ENCODE assay signal across 1 cellular context in the genomic region with DNA sequence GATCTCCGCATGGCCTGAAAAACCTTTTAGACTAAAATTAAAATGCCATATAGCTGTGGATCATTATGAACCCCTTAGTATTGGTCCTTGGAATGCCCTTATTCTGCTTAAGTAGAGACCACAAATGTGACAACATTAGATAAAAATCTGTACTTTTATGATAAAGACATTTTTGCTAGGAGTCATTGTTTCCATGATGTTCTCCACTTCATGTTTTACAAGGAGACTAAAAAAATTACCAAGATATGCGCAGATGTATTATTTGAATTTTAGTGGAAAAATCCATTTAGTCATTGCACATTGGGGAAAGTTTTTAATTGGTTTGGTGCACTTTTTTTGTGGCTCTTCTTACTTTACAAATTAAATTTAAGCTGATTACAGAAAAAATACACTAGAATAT.
TF ChIP-seq lines count a peak whose summit lies in the region.

No MANE protein-coding gene starts in this region.

TF ChIP-seq in GM23338, 12 proteins besides CTCF, POLR2A, EP300 and RAD21 (continued from another document):
- TF ChIP-seq STAT1 (IDR thresholded peaks at IDR 0.05; ENCODE audit: unreplicated experiment) (no peak), ZNF114 (CRISPR knock-in tag; IDR thresholded peaks at IDR 0.05) (no peak), EZH2 (IDR thresholded peaks at IDR 0.05; ENCODE audit: low read depth, unreplicated experiment) (no peak), JUNB (IDR thresholded peaks at IDR 0.05; ENCODE audit: unreplicated experiment) (no peak), ZNF331 (CRISPR knock-in tag; IDR thresholded peaks at IDR 0.05; ENCODE audit: low read depth) (no peak), NANOG (IDR thresholded peaks at IDR 0.05; ENCODE audit: borderline replicate concordance) (no peak)
